In the genomic region with DNA sequence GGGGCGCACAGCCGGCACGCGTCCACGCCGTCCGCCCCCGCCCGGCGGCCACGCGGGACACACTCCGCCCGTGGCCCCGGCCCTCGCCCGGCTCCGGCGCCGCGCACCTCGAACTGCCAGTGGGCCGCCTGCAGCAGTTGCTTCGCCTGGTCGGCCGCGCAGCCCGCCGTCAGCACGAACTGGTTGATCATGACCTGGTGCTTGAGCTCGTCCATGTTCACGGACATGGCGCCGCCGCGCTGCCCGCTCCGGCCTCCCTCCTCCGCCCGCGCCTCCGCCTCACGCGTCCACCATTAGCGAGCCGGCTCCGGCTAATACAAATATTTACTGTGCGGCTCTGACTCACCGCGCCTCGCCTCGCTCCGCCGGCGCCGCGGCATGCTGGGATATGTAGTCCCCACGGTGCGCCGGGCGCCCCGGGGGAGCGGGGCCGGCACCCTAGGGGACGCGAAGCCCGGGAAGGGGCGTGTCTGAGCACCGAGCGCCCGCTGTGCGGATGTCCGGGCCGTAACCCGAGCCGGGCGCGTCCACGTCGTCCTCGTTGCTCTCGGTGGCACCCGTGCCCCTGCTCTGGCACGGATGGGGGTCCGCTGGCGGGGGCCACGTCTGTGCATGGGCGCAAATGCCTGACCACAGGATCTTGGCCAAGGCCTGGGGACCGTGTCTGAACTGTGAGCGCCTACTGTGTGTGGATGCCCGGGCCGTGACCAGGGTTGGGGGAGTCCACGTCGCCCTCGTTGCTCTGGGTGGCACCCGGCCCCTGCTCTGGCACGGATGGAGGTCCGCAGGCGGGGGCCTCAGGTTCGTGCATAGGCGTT, we compare ENCODE assay signal across 8 cellular contexts. TPM values are rescaled to one million over a fixed set of nuclear protein-coding genes. Genes with fewer than 3 reads are reported as not detected.
DNase-seq lines count a peak whose midpoint lies in the region; ATAC-seq, FAIRE-seq and TF ChIP-seq lines count a peak whose summit lies in the region.

Gene UBALD1, minus strand, starts transcription at position 318 of the 818 bp plus-strand sequence. Its CDS starts 91 bp downstream, at position 227.

- H3K9me3 ChIP-seq in kidney (ENCODE audit: control insufficient read depth in 1 of 2, low read length in 2 of 2) = no peaks in the 10 kb centered on the region

- peak; percentile 58 for DNase-seq in AG09319 (ENCODE audit: extremely low read depth, low read depth)
- DNase-seq in NCI-H226 = peak; percentile 86
- DNase-seq in central memory CD8-positive, alpha-beta T cell (ENCODE audit: low spot score in 2 of 2) = peak; percentile 48 to 49
- peak; percentile 96 for DNase-seq in kidney
- peak; percentile 89 for DNase-seq in stimulated activated CD4-positive, alpha-beta T cell treated with anti-CD3 and anti-CD28 coated beads, Interleukin-15, amount 100 ng/mL, for 24 hours

- H3K9ac ChIP-seq in kidney (ENCODE audit: low read length in 2 of 2) = peak within 1 kb of the TSS; percentile 80

- peak; percentile 59 for ATAC-seq in GM18909 (IDR thresholded peaks at IDR 0.05; ENCODE audit: poor library complexity, unreplicated experiment)
- peak; percentile 46 for ATAC-seq in HG03139 (IDR thresholded peaks at IDR 0.05; ENCODE audit: unreplicated experiment)
- peak; percentile 64 to 67 for ATAC-seq in activated CD4-positive, CD25-positive, alpha-beta regulatory T cell treated with anti-CD3 and anti-CD28 coated beads, Interleukin-2, amount 50 U/mL, for 24 hours
- ATAC-seq in central memory CD8-positive, alpha-beta T cell (replicated peaks; ENCODE audit: extremely low read depth, poor library complexity, severe bottlenecking) = peak; percentile 31

- intact Hi-C loops in kidney (cut with DNase I) = no loop called here

- peak within 1 kb of the TSS; percentile 87 to 98 for H3K27ac ChIP-seq in kidney (ENCODE audit: low read depth in 2 of 2, low read length in 2 of 2)

- H3K27ac Mint-ChIP-seq in central memory CD8-positive, alpha-beta T cell (ENCODE audit: low read depth) = peak within 1 kb of the TSS; percentile 95

- H3K4me3 Mint-ChIP-seq in central memory CD8-positive, alpha-beta T cell = peak within 1 kb of the TSS; percentile 94

- no peaks in the 10 kb centered on the region for H3K27me3 Mint-ChIP-seq in central memory CD8-positive, alpha-beta T cell

- peaks cover 9% of the 10 kb centered on the region for H3K36me3 Mint-ChIP-seq in central memory CD8-positive, alpha-beta T cell (ENCODE audit: insufficient read depth)

- no peaks in the 10 kb centered on the region for H3K36me3 ChIP-seq in kidney (ENCODE audit: control insufficient read depth in 1 of 2, insufficient read depth in 2 of 2, low read length in 2 of 2)

- TF ChIP-seq CTCF in AG09319 (IDR thresholded peaks at IDR 0.05; ENCODE audit: low read depth, low read length) (no peak), kidney (IDR thresholded peaks at IDR 0.05; ENCODE audit: borderline replicate concordance, extremely low read depth, insufficient read depth) (no peak)

- peak within 1 kb of the TSS; percentile 78 to 85 for H3K4me3 ChIP-seq in kidney (ENCODE audit: low read length in 2 of 2)

- peaks cover 14 to 49% of the 10 kb centered on the region in 2 donors for H3K4me1 ChIP-seq in kidney (ENCODE audit: control insufficient read depth in 1 of 2, insufficient read depth in 1 of 2, low read depth in 1 of 2, low read length in 2 of 2)

- FAIRE-seq in kidney (lab: Jason Lieb, UNC) = no peak

- H3K9me3 Mint-ChIP-seq in central memory CD8-positive, alpha-beta T cell = no peaks in the 10 kb centered on the region

- H3K4me1 Mint-ChIP-seq in central memory CD8-positive, alpha-beta T cell = peaks cover 13% of the 10 kb centered on the region

RNA-seq across cellular contexts. Expression of gene UBALD1, which starts in this region (rescaled TPM):
- total RNA-seq in kidney = 38.3 TPM
- 31.8 TPM for polyA plus RNA-seq in kidney (ENCODE audit: insufficient read depth, low read depth, low replicate concordance)

Comparison
In these comparisons a context has a peak if more than half of its experiments do, and no peak if none do; other contexts are left out.
1. Peak in every context shown above with its lines: DNase-seq, ATAC-seq, H3K4me3 ChIP-seq and H3K27ac ChIP-seq.